Comparison of ENCODE assay signal across 9 cellular contexts in the genomic region with DNA sequence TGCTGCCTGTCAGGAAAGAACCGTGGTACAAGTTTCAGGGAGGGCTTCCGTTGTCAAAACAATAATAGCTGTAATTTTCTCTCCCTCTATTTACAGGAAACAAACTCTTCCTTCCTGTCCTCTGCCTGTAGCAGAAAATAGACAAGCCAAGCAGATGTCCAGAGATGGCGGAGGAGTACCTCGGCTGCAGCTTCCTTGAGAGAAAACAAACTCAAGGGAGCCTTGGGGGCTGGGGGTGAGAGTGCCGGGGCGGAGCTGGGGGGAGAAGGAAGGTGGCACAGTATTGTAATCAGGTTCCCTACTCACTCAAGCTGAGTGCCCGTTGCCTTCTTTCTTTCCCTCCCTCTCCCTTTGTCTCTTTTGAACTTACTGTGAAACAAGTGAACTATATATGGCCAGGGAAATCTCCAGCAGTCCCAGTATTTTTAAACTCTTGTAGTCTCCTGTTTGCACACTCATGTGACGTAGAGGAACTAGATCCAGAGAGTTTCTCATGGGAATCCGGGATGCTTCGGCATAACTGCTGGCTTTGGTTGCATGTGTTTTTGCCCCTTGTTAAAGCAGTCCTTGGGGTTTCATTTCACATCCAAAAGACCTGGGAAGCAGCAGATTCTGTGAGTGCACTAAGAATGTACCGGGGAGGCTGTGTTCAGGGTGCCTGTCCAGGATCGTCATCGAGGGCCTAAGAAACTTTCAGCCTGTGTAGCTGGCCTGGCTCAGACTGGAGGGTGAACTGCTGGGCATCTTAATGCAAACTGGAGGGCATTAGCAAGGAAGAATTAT. TPM values are rescaled to one million over a fixed set of nuclear protein-coding genes. Genes with fewer than 3 reads are reported as not detected.
DNase-seq lines count a peak whose midpoint lies in the region; ATAC-seq and TF ChIP-seq lines count a peak whose summit lies in the region.
"Had no signal": no experiment of that assay in that cellular context is flagged by ENCODE, and none has a peak within 500 bp of the region (broad histone marks: within the 10 kb centered on the region; RNA-seq: fewer than 3 reads in every experiment).

No MANE protein-coding gene starts in this region.

- no peak overlapping the region for H3K4me3 Mint-ChIP-seq in T-helper 17 cell
- peak overlapping the region in 1 of 10 donors; percentile 21 for H3K4me3 Mint-ChIP-seq in naive thymus-derived CD4-positive, alpha-beta T cell
- no peak overlapping the region for H3K4me3 Mint-ChIP-seq in activated naive CD4-positive, alpha-beta T cell treated with anti-CD3 and anti-CD28 coated beads, Interleukin-2, amount 10 ng/mL, durations not matched to agents 7 days and 5 days
- H3K4me3 Mint-ChIP-seq: dendritic cell treated with granulocyte-macrophage colony-stimulating factor and Interleukin-4, amounts not matched to agents 40 ng/mL and 50 ng/mL, for 4 days had no signal

- POLR2A ChIA-PET in naive thymus-derived CD4-positive, alpha-beta T cell (lab: Charles Lee): no interaction called here

- H3K36me3 Mint-ChIP-seq in T-helper 17 cell (ENCODE audit: low read depth): no peaks in the 10 kb centered on the region
- no peaks in the 10 kb centered on the region for H3K36me3 Mint-ChIP-seq in naive thymus-derived CD4-positive, alpha-beta T cell
- no peaks in the 10 kb centered on the region for H3K36me3 Mint-ChIP-seq in activated naive CD4-positive, alpha-beta T cell treated with anti-CD3 and anti-CD28 coated beads, Interleukin-2, amount 10 ng/mL, durations not matched to agents 7 days and 5 days

- H3K4me1 Mint-ChIP-seq in T-helper 17 cell: peaks cover 3% of the 10 kb centered on the region
- no peaks in the 10 kb centered on the region for H3K4me1 Mint-ChIP-seq in naive thymus-derived CD4-positive, alpha-beta T cell
- H3K4me1 Mint-ChIP-seq in activated naive CD4-positive, alpha-beta T cell treated with anti-CD3 and anti-CD28 coated beads, Interleukin-2, amount 10 ng/mL, durations not matched to agents 7 days and 5 days: no peaks in the 10 kb centered on the region

- no peaks in the 10 kb centered on the region for H3K9me3 ChIP-seq in T-helper 17 cell (ENCODE audit: control insufficient read depth, low read length, poor library complexity, severe bottlenecking)
- H3K9me3 ChIP-seq in parathyroid adenoma (ENCODE audit: control insufficient read depth, low read length): no peaks in the 10 kb centered on the region
- H3K9me3 ChIP-seq in HAP-1: no peaks in the 10 kb centered on the region
- H3K9me3 ChIP-seq in naive thymus-derived CD4-positive, alpha-beta T cell (ENCODE audit: control insufficient read depth in 2 of 3, low read length in 3 of 3): no peaks in the 10 kb centered on the region

- CTCF ChIA-PET in naive thymus-derived CD4-positive, alpha-beta T cell (lab: Charles Lee): no interaction called here
- CTCF ChIA-PET in activated naive CD4-positive, alpha-beta T cell treated with anti-CD3 and anti-CD28 coated beads, Interleukin-2, amount 10 ng/mL, durations not matched to agents 7 days and 5 days (lab: Charles Lee): interaction anchor here (1.0 kb wide), 1 partner anchor 26 kb away, joined by 4 read pairs; no protein-coding TSS in a partner anchor

- H3K9ac ChIP-seq in parathyroid adenoma: no peak overlapping the region

- peak overlapping the region; percentile 40 for H2AFZ ChIP-seq in parathyroid adenoma

- TF ChIP-seq CTCF in parathyroid adenoma (IDR thresholded peaks at IDR 0.05): no peak

- H3K36me3 ChIP-seq in parathyroid adenoma (ENCODE audit: control insufficient read depth, insufficient read depth, low read length) (no peaks in the 10 kb centered on the region), HAP-1 (replicated peaks) (no peaks in the 10 kb centered on the region)
- no peaks in the 10 kb centered on the region for H3K36me3 ChIP-seq in naive thymus-derived CD4-positive, alpha-beta T cell (ENCODE audit: control insufficient read depth in 2 of 3, insufficient read depth in 3 of 3, low read length in 3 of 3)

- H3K27ac ChIP-seq in parathyroid adenoma: peak overlapping the region; percentile 36
- H3K27ac ChIP-seq in naive thymus-derived CD4-positive, alpha-beta T cell (ENCODE audit: low read depth, low read length): no peak overlapping the region

- ATAC-seq in HG02938 (IDR thresholded peaks at IDR 0.05; ENCODE audit: unreplicated experiment) (peak; percentile 42), T-helper 17 cell (peak; percentile 28)
- ATAC-seq in naive thymus-derived CD4-positive, alpha-beta T cell: no peak

- peaks cover 8% of the 10 kb centered on the region for H3K27me3 Mint-ChIP-seq in T-helper 17 cell
- peaks cover 0 to 15% (median 4%) of the 10 kb centered on the region in 5 donors for H3K27me3 Mint-ChIP-seq in naive thymus-derived CD4-positive, alpha-beta T cell
- H3K27me3 Mint-ChIP-seq in activated naive CD4-positive, alpha-beta T cell treated with anti-CD3 and anti-CD28 coated beads, Interleukin-2, amount 10 ng/mL, durations not matched to agents 7 days and 5 days: peaks cover 5% of the 10 kb centered on the region

- H3K27me3 ChIP-seq in parathyroid adenoma (ENCODE audit: control insufficient read depth, insufficient read depth, low read length) (no peaks in the 10 kb centered on the region), HAP-1 (ENCODE audit: low read depth) (peaks cover 20% of the 10 kb centered on the region)
- H3K27me3 ChIP-seq in naive thymus-derived CD4-positive, alpha-beta T cell (ENCODE audit: control insufficient read depth in 2 of 2, insufficient read depth in 2 of 2, low read length in 2 of 2): no peaks in the 10 kb centered on the region

- no peaks in the 10 kb centered on the region for H3K4me1 ChIP-seq in parathyroid adenoma
- no peaks in the 10 kb centered on the region; the same call in 1 of the 2 replicates for H3K4me1 ChIP-seq in HAP-1
- no peaks in the 10 kb centered on the region for H3K4me1 ChIP-seq in naive thymus-derived CD4-positive, alpha-beta T cell (ENCODE audit: control insufficient read depth in 2 of 2, insufficient read depth in 2 of 2, low read length in 2 of 2)

- H3K27ac Mint-ChIP-seq in T-helper 17 cell: no peak overlapping the region
- H3K27ac Mint-ChIP-seq in naive thymus-derived CD4-positive, alpha-beta T cell: peak overlapping the region in 1 of 9 donors; percentile 37
- H3K27ac Mint-ChIP-seq in activated naive CD4-positive, alpha-beta T cell treated with anti-CD3 and anti-CD28 coated beads, Interleukin-2, amount 10 ng/mL, durations not matched to agents 7 days and 5 days: no peak overlapping the region
- H3K27ac Mint-ChIP-seq: dendritic cell treated with granulocyte-macrophage colony-stimulating factor and Interleukin-4, amounts not matched to agents 40 ng/mL and 50 ng/mL, for 4 days had no signal

- H3K79me2 ChIP-seq in parathyroid adenoma: no peaks in the 10 kb centered on the region

- DNase-seq in GM19238 (ENCODE audit: insufficient read length, low spot score): peak; percentile 20
- DNase-seq in T-helper 17 cell: no peak
- DNase-seq in HAP-1 (ENCODE audit: low spot score in 2 of 2): no peak
- no peak for DNase-seq in naive thymus-derived CD4-positive, alpha-beta T cell
- DNase-seq in activated naive CD4-positive, alpha-beta T cell treated with anti-CD3 and anti-CD28 coated beads, Interleukin-2, amount 10 ng/mL, durations not matched to agents 7 days and 5 days: no peak
- no peak for DNase-seq in NCI-H1048 (lab: John Stamatoyannopoulos, UW)

- intact Hi-C loops in naive thymus-derived CD4-positive, alpha-beta T cell (cut with micrococcal nuclease): no loop called here

- in situ Hi-C loops in HAP-1 (cut with MboI; ENCODE audit: low sequenced_read_pairs): no loop called here

- H3K4me2 ChIP-seq in parathyroid adenoma (ENCODE audit: low read length): no peak overlapping the region

- H3K9me3 Mint-ChIP-seq in naive thymus-derived CD4-positive, alpha-beta T cell: no peaks in the 10 kb centered on the region
- no peaks in the 10 kb centered on the region for H3K9me3 Mint-ChIP-seq in activated naive CD4-positive, alpha-beta T cell treated with anti-CD3 and anti-CD28 coated beads, Interleukin-2, amount 10 ng/mL, durations not matched to agents 7 days and 5 days
- H3K9me3 Mint-ChIP-seq: dendritic cell treated with granulocyte-macrophage colony-stimulating factor and Interleukin-4, amounts not matched to agents 40 ng/mL and 50 ng/mL, for 4 days had no signal

- H3K4me3 ChIP-seq in parathyroid adenoma (ENCODE audit: low read depth, low read length) (no peak overlapping the region), HAP-1 (no peak overlapping the region)
- H3K4me3 ChIP-seq in naive thymus-derived CD4-positive, alpha-beta T cell (ENCODE audit: low read length): no peak overlapping the region

RNA-seq across cellular contexts. Expression of a gene that starts 44.6 kb away (rescaled TPM):
- total RNA-seq in T-helper 17 cell: 10 to 100 TPM; 22.1 to 33.1 TPM
- total RNA-seq in naive thymus-derived CD4-positive, alpha-beta T cell: 10 to 100 TPM; 33.4 to 58.5 (median 54.8) TPM
- polyA plus RNA-seq in naive thymus-derived CD4-positive, alpha-beta T cell: 100 to 1,000 TPM; 116 TPM
